In genomic region chr17:49227436-49228261, GRCh38 we compare ENCODE assay signal across 1 cellular context.
A peak's percentile ranks its signal among the peaks of the same experiment; 100 is the strongest.
TF ChIP-seq lines count a peak whose summit lies in the region.

No MANE protein-coding gene starts in this region.

TF ChIP-seq in HEK293, 187 proteins besides CTCF, POLR2A, EP300 and RAD21 (continued from another document):
- TF ChIP-seq, protein P1, sequence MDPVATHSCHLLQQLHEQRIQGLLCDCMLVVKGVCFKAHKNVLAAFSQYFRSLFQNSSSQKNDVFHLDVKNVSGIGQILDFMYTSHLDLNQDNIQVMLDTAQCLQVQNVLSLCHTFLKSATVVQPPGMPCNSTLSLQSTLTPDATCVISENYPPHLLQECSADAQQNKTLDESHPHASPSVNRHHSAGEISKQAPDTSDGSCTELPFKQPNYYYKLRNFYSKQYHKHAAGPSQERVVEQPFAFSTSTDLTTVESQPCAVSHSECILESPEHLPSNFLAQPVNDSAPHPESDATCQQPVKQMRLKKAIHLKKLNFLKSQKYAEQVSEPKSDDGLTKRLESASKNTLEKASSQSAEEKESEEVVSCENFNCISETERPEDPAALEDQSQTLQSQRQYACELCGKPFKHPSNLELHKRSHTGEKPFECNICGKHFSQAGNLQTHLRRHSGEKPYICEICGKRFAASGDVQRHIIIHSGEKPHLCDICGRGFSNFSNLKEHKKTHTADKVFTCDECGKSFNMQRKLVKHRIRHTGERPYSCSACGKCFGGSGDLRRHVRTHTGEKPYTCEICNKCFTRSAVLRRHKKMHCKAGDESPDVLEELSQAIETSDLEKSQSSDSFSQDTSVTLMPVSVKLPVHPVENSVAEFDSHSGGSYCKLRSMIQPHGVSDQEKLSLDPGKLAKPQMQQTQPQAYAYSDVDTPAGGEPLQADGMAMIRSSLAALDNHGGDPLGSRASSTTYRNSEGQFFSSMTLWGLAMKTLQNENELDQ (tag by site-specific recombination; IDR thresholded peaks at IDR 0.05; ENCODE audit: low read depth): no peak
- TF ChIP-seq ZNF292 (tag by site-specific recombination; IDR thresholded peaks at IDR 0.05; ENCODE audit: borderline replicate concordance, low read depth) (no peak), ZNF654 (tag by site-specific recombination; IDR thresholded peaks at IDR 0.05; ENCODE audit: low read depth) (peak; percentile 70), TRIM28 (IDR thresholded peaks at IDR 0.05; ENCODE audit: borderline replicate concordance, low read length) (no peak), ZBTB26 (tag by site-specific recombination; optimal IDR thresholded peaks at IDR 0.05) (no peak), ZNF548 (tag by site-specific recombination; IDR thresholded peaks at IDR 0.05) (no peak), GLIS1 (tag by site-specific recombination; IDR thresholded peaks at IDR 0.05) (peak; percentile 20; the same call in 1 of the 2 replicates), ZNF394 (tag by site-specific recombination; IDR thresholded peaks at IDR 0.05; ENCODE audit: borderline replicate concordance) (peak; percentile 42; the same call in 1 of the 2 replicates), ZNF48 (tag by site-specific recombination; IDR thresholded peaks at IDR 0.05) (no peak), ZNF121 (tag by site-specific recombination; IDR thresholded peaks at IDR 0.05) (no peak), ATF2 (tag by site-specific recombination; IDR thresholded peaks at IDR 0.05; ENCODE audit: low read depth) (no peak), ZNF175 (tag by site-specific recombination; IDR thresholded peaks at IDR 0.05) (no peak), ZNF398 (tag by site-specific recombination; IDR thresholded peaks at IDR 0.05) (0 out of 2 replicates have a peak, but pooled peaks have one; percentile 15), ZEB2 (tag by site-specific recombination; IDR thresholded peaks at IDR 0.05) (0 out of 2 replicates have a peak, but pooled peaks have one; percentile 17), ZNF596 (tag by site-specific recombination; IDR thresholded peaks at IDR 0.05) (no peak), ZBTB17 (tag by site-specific recombination; IDR thresholded peaks at IDR 0.05) (peak; percentile 80), ZNF514 (tag by site-specific recombination; IDR thresholded peaks at IDR 0.05) (no peak), INSM2 (tag by site-specific recombination; IDR thresholded peaks at IDR 0.05) (no peak), ZNF473 (tag by site-specific recombination; IDR thresholded peaks at IDR 0.05) (no peak), ZNF341 (tag by site-specific recombination; IDR thresholded peaks at IDR 0.05; ENCODE audit: low read depth) (no peak), ZNF768 (tag by site-specific recombination; IDR thresholded peaks at IDR 0.05) (no peak), ZFP69B (tag by site-specific recombination; IDR thresholded peaks at IDR 0.05) (no peak), ZNF37A (tag by site-specific recombination; IDR thresholded peaks at IDR 0.05) (no peak), KLF8 (tag by site-specific recombination; IDR thresholded peaks at IDR 0.05) (no peak), KLF17 (tag by site-specific recombination; IDR thresholded peaks at IDR 0.05) (no peak), RBAK (tag by site-specific recombination; IDR thresholded peaks at IDR 0.05) (no peak), ZNF302 (tag by site-specific recombination; IDR thresholded peaks at IDR 0.05; ENCODE audit: low read depth) (no peak), KLF1 (tag by site-specific recombination; IDR thresholded peaks at IDR 0.05) (peak; percentile 59), ZNF501 (tag by site-specific recombination; IDR thresholded peaks at IDR 0.05) (no peak), ZNF391 (tag by site-specific recombination; IDR thresholded peaks at IDR 0.05; ENCODE audit: borderline replicate concordance, low read depth) (no peak), ZNF623 (tag by site-specific recombination; IDR thresholded peaks at IDR 0.05) (no peak), SP3 (tag by site-specific recombination; IDR thresholded peaks at IDR 0.05) (no peak), ZNF221 (tag by site-specific recombination; IDR thresholded peaks at IDR 0.05; ENCODE audit: borderline replicate concordance) (no peak), ZNF10 (tag by site-specific recombination; IDR thresholded peaks at IDR 0.05) (no peak)
- TF ChIP-seq, protein P2, sequence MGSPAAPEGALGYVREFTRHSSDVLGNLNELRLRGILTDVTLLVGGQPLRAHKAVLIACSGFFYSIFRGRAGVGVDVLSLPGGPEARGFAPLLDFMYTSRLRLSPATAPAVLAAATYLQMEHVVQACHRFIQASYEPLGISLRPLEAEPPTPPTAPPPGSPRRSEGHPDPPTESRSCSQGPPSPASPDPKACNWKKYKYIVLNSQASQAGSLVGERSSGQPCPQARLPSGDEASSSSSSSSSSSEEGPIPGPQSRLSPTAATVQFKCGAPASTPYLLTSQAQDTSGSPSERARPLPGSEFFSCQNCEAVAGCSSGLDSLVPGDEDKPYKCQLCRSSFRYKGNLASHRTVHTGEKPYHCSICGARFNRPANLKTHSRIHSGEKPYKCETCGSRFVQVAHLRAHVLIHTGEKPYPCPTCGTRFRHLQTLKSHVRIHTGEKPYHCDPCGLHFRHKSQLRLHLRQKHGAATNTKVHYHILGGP (tag by site-specific recombination; IDR thresholded peaks at IDR 0.05): no peak
- TF ChIP-seq, protein P3, sequence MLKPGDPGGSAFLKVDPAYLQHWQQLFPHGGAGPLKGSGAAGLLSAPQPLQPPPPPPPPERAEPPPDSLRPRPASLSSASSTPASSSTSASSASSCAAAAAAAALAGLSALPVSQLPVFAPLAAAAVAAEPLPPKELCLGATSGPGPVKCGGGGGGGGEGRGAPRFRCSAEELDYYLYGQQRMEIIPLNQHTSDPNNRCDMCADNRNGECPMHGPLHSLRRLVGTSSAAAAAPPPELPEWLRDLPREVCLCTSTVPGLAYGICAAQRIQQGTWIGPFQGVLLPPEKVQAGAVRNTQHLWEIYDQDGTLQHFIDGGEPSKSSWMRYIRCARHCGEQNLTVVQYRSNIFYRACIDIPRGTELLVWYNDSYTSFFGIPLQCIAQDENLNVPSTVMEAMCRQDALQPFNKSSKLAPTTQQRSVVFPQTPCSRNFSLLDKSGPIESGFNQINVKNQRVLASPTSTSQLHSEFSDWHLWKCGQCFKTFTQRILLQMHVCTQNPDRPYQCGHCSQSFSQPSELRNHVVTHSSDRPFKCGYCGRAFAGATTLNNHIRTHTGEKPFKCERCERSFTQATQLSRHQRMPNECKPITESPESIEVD (tag by site-specific recombination; IDR thresholded peaks at IDR 0.05): no peak
